In the genomic region with DNA sequence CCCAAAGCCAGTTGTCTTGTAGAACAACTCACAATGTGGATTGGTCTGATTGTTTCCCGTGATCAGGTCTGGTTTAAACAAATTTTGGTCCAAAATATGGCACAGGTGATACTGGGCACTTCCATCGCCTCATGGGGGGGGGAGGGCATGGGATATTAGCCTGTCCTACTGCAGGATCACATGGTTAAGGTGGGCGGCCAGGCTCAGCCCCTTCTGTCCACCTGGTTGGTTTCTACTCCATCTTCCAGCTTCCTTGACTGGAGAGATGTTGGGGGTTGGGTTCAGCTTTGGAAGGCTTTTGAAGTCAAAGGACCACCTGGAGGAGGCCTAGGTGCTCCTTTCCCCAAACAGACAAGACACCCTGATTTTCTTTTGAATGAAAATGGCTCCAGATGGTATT, we compare ENCODE assay signal across 24 cellular contexts. TPM values are rescaled to one million over a fixed set of nuclear protein-coding genes. Genes with fewer than 3 reads are reported as not detected.
DNase-seq lines count a peak whose midpoint lies in the region; ATAC-seq, FAIRE-seq and TF ChIP-seq lines count a peak whose summit lies in the region.
"Had no signal": no experiment of that assay in that cellular context is flagged by ENCODE, and none has a peak within 500 bp of the region (broad histone marks: within the 10 kb centered on the region; RNA-seq: fewer than 3 reads in every experiment).

No MANE protein-coding gene starts in this region.

- in situ Hi-C loops in HepG2 (cut with HindIII; ENCODE audit: extremely low pct_ligation_motif_present, low pct_unique_long_range_greater_than_20kb): no loop called here

- H2BK5ac ChIP-seq in neuronal stem cell (ENCODE audit: low read length): peak overlapping the region; percentile 6

- CTCF ChIA-PET in HepG2 (lab: Yijun Ruan, JAX; ENCODE audit: low intra/inter-chr PET ratio, low total read pairs): no interaction called here

- no peak overlapping the region for H3K23ac ChIP-seq in neuronal stem cell (ENCODE audit: low read depth, low read length, poor library complexity)

- BruUV-seq in HepG2 (replicated peaks; lab: Mats Ljungman, UMichigan): no TSS peak

- H3K27me3 ChIP-seq in right lobe of liver (no peaks in the 10 kb centered on the region), HepG2 (ENCODE audit: control insufficient read depth in 1 of 2, insufficient read depth in 2 of 2, low read length in 2 of 2) (no peaks in the 10 kb centered on the region), neuronal stem cell (ENCODE audit: control insufficient read depth in 3 of 3, insufficient read depth in 3 of 3, low read depth in 1 of 3, low read length in 3 of 3) (peaks cover 0 to 2% (median 0%) of the 10 kb centered on the region in 3 experiments)
- H3K27me3 ChIP-seq: hepatocyte, uterus had no signal

- TF ChIP-seq RAD21 in HepG2 (CRISPR knock-in tag; IDR thresholded peaks at IDR 0.05): no peak

- no peak overlapping the region for H2BK120ac ChIP-seq in neuronal stem cell (ENCODE audit: low read depth, low read length)

- peaks cover 51% of the 10 kb centered on the region for H4K20me1 ChIP-seq in HepG2 (ENCODE audit: insufficient read depth, low read length)

- H2BK12ac ChIP-seq in neuronal stem cell (ENCODE audit: low read length): no peak overlapping the region

- no peaks in the 10 kb centered on the region for H3K36me3 Mint-ChIP-seq in progenitor cell of endocrine pancreas (ENCODE audit: insufficient read depth)

- no peak overlapping the region for H4K91ac ChIP-seq in neuronal stem cell (ENCODE audit: low read depth, low read length, poor library complexity)

- 100% methylated on average over 3 of the region's 3 CpGs for WGBS in right lobe of liver (ENCODE audit: insufficient coverage, low coverage, low lambda C conversion rate, missing lambda C conversion rate)
- 96% methylated on average over 3 of the region's 3 CpGs for WGBS in HepG2 (ENCODE audit: low lambda C conversion rate)
- no CpG with 5 or more reads among the region's 3 CpGs for WGBS in neuronal stem cell (ENCODE audit: extremely low coverage in 2 of 2, insufficient read length in 2 of 2, insufficient replicate concordance in 1 of 2), 2 donors

- no peak overlapping the region for H3K18ac ChIP-seq in neuronal stem cell (ENCODE audit: low read length)

- no peaks in the 10 kb centered on the region for H3K9me3 ChIP-seq in right lobe of liver
- H3K9me3 ChIP-seq in HepG2 (ENCODE audit: low read length): no peaks in the 10 kb centered on the region
- no peaks in the 10 kb centered on the region for H3K9me3 ChIP-seq in neuronal stem cell (replicated peaks in 1 of 2; ENCODE audit: control insufficient read depth in 2 of 2, insufficient read depth in 1 of 2, low read depth in 1 of 2, low read length in 2 of 2)
- H3K9me3 ChIP-seq: uterus had no signal

- H3K14ac ChIP-seq in neuronal stem cell (ENCODE audit: low read length): no peak overlapping the region

- H3K4me2 ChIP-seq in HepG2 (ENCODE audit: low read depth, low read length) (no peak overlapping the region), neuronal stem cell (ENCODE audit: insufficient read depth, low read length, poor library complexity, severe bottlenecking) (no peak overlapping the region)
- H3K4me2 ChIP-seq: hepatocyte had no signal

- no peak for DNase-seq in right lobe of liver
- no peak for DNase-seq in HepG2 (ENCODE audit: low spot score)
- no peak for DNase-seq in neuronal stem cell (ENCODE audit: low spot score)
- DNase-seq in HT-29 (ENCODE audit: low spot score): no peak
- no peak for DNase-seq in NCI-H345 treated with DMSO at 0.1 percent for 48 hours (lab: John Stamatoyannopoulos, UW; ENCODE audit: unreplicated experiment)
- DNase-seq in progenitor cell of endocrine pancreas (ENCODE audit: low spot score, unreplicated experiment): no peak
- DNase-seq: activated B cell treated with CpG ODN at 0.5 μM for 24 hours; effector memory CD4-positive, alpha-beta T cell; H7; MV-4-11; NCI-H2029 treated with DMSO at 0.1 percent for 48 hours; NCI-H510A treated with DMSO at 0.1 percent for 48 hours; retina; SIG-M5; stimulated activated naive CD4-positive, alpha-beta T cell; uterus had no signal

- H2BK15ac ChIP-seq in neuronal stem cell (ENCODE audit: low read length): no peak overlapping the region

- H3K4ac ChIP-seq in neuronal stem cell (ENCODE audit: low read length): no peak overlapping the region

- no peak overlapping the region for H4K8ac ChIP-seq in neuronal stem cell (ENCODE audit: low read depth, low read length)

- H3K79me2 ChIP-seq in HepG2 (ENCODE audit: insufficient read depth, low read length): peaks cover 93% of the 10 kb centered on the region

- POLR2A ChIA-PET in HepG2 (lab: Yijun Ruan, JAX): no interaction called here

- no peak overlapping the region for H2AK5ac ChIP-seq in neuronal stem cell (ENCODE audit: low read depth, low read length)

- intact Hi-C loops in right lobe of liver (cut with DNase I) (no loop called here), HepG2 (cut with micrococcal nuclease; ENCODE audit: unreplicated experiment) (no loop called here)

- no peaks in the 10 kb centered on the region for H3K9me3 Mint-ChIP-seq in progenitor cell of endocrine pancreas (ENCODE audit: low read depth)
- H3K9me3 Mint-ChIP-seq: activated B cell treated with CpG ODN at 0.5 μM for 24 hours; activated T-helper 17 cell treated with anti-CD3 and anti-CD28 coated beads, Interleukin-2, amount 50 U/mL, for 72 hours; IgD-negative memory B cell; neural crest cell had no signal

- peak overlapping the region in 2 of 3 donors; percentile 73 for H3K27ac ChIP-seq in right lobe of liver
- H3K27ac ChIP-seq in HepG2 (ENCODE audit: extremely low read length, insufficient read depth, low read length): no peak overlapping the region
- H3K27ac ChIP-seq in VCaP: peak overlapping the region; percentile 96
- H3K27ac ChIP-seq in neuronal stem cell (replicated peaks; ENCODE audit: low read length): no peak overlapping the region
- H3K27ac ChIP-seq: hepatocyte, uterus had no signal

- ATAC-seq in right lobe of liver (no peak), HepG2 (no peak), HG02678 (IDR thresholded peaks at IDR 0.05; ENCODE audit: unreplicated experiment) (no peak)
- ATAC-seq: activated T-helper 17 cell treated with anti-CD3 and anti-CD28 coated beads, Interleukin-2, amount 50 U/mL, for 72 hours had no signal

- H3K79me1 ChIP-seq in neuronal stem cell (ENCODE audit: low read depth, low read length): peaks cover 11% of the 10 kb centered on the region

- H2AFZ ChIP-seq in HepG2 (ENCODE audit: low read length) (no peak overlapping the region), neuronal stem cell (ENCODE audit: low read length) (no peak overlapping the region)
- H2AFZ ChIP-seq: hepatocyte had no signal

- H3K4me3 Mint-ChIP-seq in progenitor cell of endocrine pancreas (ENCODE audit: low read depth): no peak overlapping the region
- H3K4me3 Mint-ChIP-seq: activated B cell treated with CpG ODN at 0.5 μM for 24 hours had no signal

- TF ChIP-seq POLR2A in right lobe of liver (IDR thresholded peaks at IDR 0.05): no peak
- TF ChIP-seq POLR2A in HepG2 (IDR thresholded peaks at IDR 0.05; ENCODE audit: insufficient read depth in 1 of 2, low read depth in 2 of 2, low read length in 2 of 2): no peak

- peaks cover 29% of the 10 kb centered on the region for H3K4me1 Mint-ChIP-seq in progenitor cell of endocrine pancreas (ENCODE audit: low read depth)

- peaks cover 3% of the 10 kb centered on the region for H3K27me3 Mint-ChIP-seq in progenitor cell of endocrine pancreas
- H3K27me3 Mint-ChIP-seq: activated B cell treated with CpG ODN at 0.5 μM for 24 hours; activated T-helper 17 cell treated with anti-CD3 and anti-CD28 coated beads, Interleukin-2, amount 50 U/mL, for 72 hours; IgD-negative memory B cell had no signal

- no peak overlapping the region for H3K9ac ChIP-seq in HepG2 (ENCODE audit: insufficient read depth, low read depth, low read length)
- no peak overlapping the region for H3K9ac ChIP-seq in neuronal stem cell (ENCODE audit: low read depth, low read length, poor library complexity)

- H3K36me3 ChIP-seq in right lobe of liver (no peaks in the 10 kb centered on the region), HepG2 (replicated peaks in 1 of 2; ENCODE audit: control insufficient read depth in 1 of 2, insufficient read depth in 2 of 2, low read length in 2 of 2) (0 out of 5 replicates have a peak, but pooled peaks cover 0 to 6% of the 10 kb centered on the region in 2 experiments), neuronal stem cell (replicated peaks in 1 of 2; ENCODE audit: control insufficient read depth in 2 of 2, insufficient read depth in 2 of 2, low read length in 2 of 2) (peaks cover 0 to 2% of the 10 kb centered on the region in 2 donors)
- H3K36me3 ChIP-seq: uterus had no signal

- FAIRE-seq in HepG2 (lab: Jason Lieb, UNC): no peak
- FAIRE-seq: G401.6, keratinocyte had no signal

- H3K4me1 ChIP-seq in right lobe of liver (peaks cover 0 to 89% (median 43%) of the 10 kb centered on the region in 4 donors), HepG2 (ENCODE audit: insufficient read depth, low read length) (peaks cover 70% of the 10 kb centered on the region), neuronal stem cell (ENCODE audit: control insufficient read depth in 2 of 2, insufficient read depth in 1 of 2, low read depth in 1 of 2, low read length in 2 of 2) (peaks cover 8% of the 10 kb centered on the region in 2 donors)

- H3K4me3 ChIP-seq in right lobe of liver: no peak overlapping the region
- H3K4me3 ChIP-seq in HepG2 (replicated peaks in 1 of 3; ENCODE audit: insufficient read depth in 1 of 3, low read depth in 2 of 3, low read length in 3 of 3): no peak overlapping the region
- H3K4me3 ChIP-seq in neuronal stem cell (ENCODE audit: low read length in 2 of 2): no peak overlapping the region
- H3K4me3 ChIP-seq: hepatocyte, uterus had no signal

- TF ChIP-seq EP300 in HepG2 (IDR thresholded peaks at IDR 0.05; ENCODE audit: low read depth in 2 of 2, low read length in 2 of 2) (no peak), HepG2 (CRISPR knock-in tag; IDR thresholded peaks at IDR 0.05; ENCODE audit: borderline replicate concordance) (no peak)

- no peak overlapping the region for H3K27ac Mint-ChIP-seq in progenitor cell of endocrine pancreas

- TF ChIP-seq CTCF in right lobe of liver (IDR thresholded peaks at IDR 0.05): no peak
- TF ChIP-seq CTCF in HepG2 (CRISPR knock-in tag; IDR thresholded peaks at IDR 0.05): no peak
- TF ChIP-seq CTCF in VCaP (conservative IDR thresholded peaks at IDR 0.05): no peak
- TF ChIP-seq CTCF in progenitor cell of endocrine pancreas (IDR thresholded peaks at IDR 0.05; ENCODE audit: unreplicated experiment): no peak

RNA-seq across cellular contexts. Expression of a gene that starts 7.2 kb away (rescaled TPM):
- total RNA-seq in right lobe of liver (10 to 100 TPM; 22.7 to 66.2 (median 28.5) TPM), HepG2 (2016; rRNA removed; fragmentation: Illumina TruSeq; extraction: Trizol) (25.1 and 27.8 TPM in 2 replicates), progenitor cell of endocrine pancreas (26.9 and 34.0 TPM in 2 replicates)
- total RNA-seq in HepG2 (2016; cell fraction: cytosol; rRNA removed; fragmentation: Illumina TruSeq; extraction: Trizol; ENCODE audit: low read depth): 1.4 and 2.8 TPM in 2 replicates
- total RNA-seq in HepG2 (2016; cell fraction: insoluble cytoplasmic fraction; rRNA removed; fragmentation: Illumina TruSeq; extraction: Trizol): 21.2 and 24.1 TPM in 2 replicates
- total RNA-seq in HepG2 (2016; cell fraction: membrane; rRNA removed; fragmentation: Illumina TruSeq; extraction: Trizol): 6.8 and 8.3 TPM in 2 replicates
- total RNA-seq in HepG2 (2016; cell fraction: nucleus; rRNA removed; fragmentation: Illumina TruSeq; extraction: Trizol): 13.1 and 18.9 TPM in 2 replicates
- 16.8 and 18.8 TPM in 2 replicates for polyA plus RNA-seq in HepG2 (2011; rRNA removed)
- polyA plus RNA-seq in HepG2 (2011; cell fraction: cytosol; rRNA removed): 9.1 and 11.1 TPM in 2 replicates
- polyA plus RNA-seq in HepG2 (2011; cell fraction: nucleus; rRNA removed): 12.3 and 14.2 TPM in 2 replicates
- polyA plus RNA-seq in HepG2 (2012): 22.0 and 24.4 TPM in 2 replicates
- 1.1 and 2.1 TPM in 2 replicates for polyA plus RNA-seq in HepG2 (2016; cell fraction: cytosol; fragmentation: Illumina TruSeq; extraction: Trizol; ENCODE audit: low read depth)
- 31.2 and 34.3 TPM in 2 replicates for polyA plus RNA-seq in HepG2 (2016; cell fraction: insoluble cytoplasmic fraction; fragmentation: Illumina TruSeq; extraction: Trizol; ENCODE audit: low read depth)
- 5.5 and 7.5 TPM in 2 replicates for polyA plus RNA-seq in HepG2 (2016; cell fraction: membrane; fragmentation: Illumina TruSeq; extraction: Trizol; ENCODE audit: low read depth)
- 30.0 and 34.4 TPM in 2 replicates for polyA plus RNA-seq in HepG2 (2016; cell fraction: nucleus; fragmentation: Illumina TruSeq; extraction: Trizol; ENCODE audit: insufficient read depth, low read depth)
- polyA minus RNA-seq in HepG2 (2011; rRNA and poly(A)+ RNA removed; ENCODE audit: low replicate concordance): 23.8 and 65.8 TPM in 2 replicates
- 12.2 and 13.9 TPM in 2 replicates for polyA minus RNA-seq in HepG2 (2011; cell fraction: cytosol; rRNA and poly(A)+ RNA removed)
- polyA minus RNA-seq in HepG2 (2011; cell fraction: nucleus; rRNA and poly(A)+ RNA removed): 6.3 and 8.8 TPM in 2 replicates
- 42.9 TPM for polyA plus RNA-seq in neuronal stem cell (2013, experiment 1 of 2)
- 42.1 TPM for polyA plus RNA-seq in neuronal stem cell (2013, experiment 2 of 2)
- total RNA-seq in HT-29 (2014; rRNA removed; shearing (Covaris generic)): 52.2 and 52.7 TPM in 2 replicates

Comparison
In these comparisons a context has a peak if more than half of its experiments do, and no peak if none do; other contexts are left out.
1. H3K27ac ChIP-seq: peak in right lobe of liver (2 of 3) and VCaP (single experiment); none in HepG2 (single experiment) and neuronal stem cell (single experiment).